ENCODE assay signal across 7 cellular contexts in genomic region chr2:126244937-126245336, GRCh38.
A peak's percentile ranks its signal among the peaks of the same experiment; 100 is the strongest.
DNase-seq lines count a peak whose midpoint lies in the region; ATAC-seq and TF ChIP-seq lines count a peak whose summit lies in the region.

No MANE protein-coding gene starts in this region.

- H3K9ac ChIP-seq in H9 (ENCODE audit: extremely low read depth, insufficient read length, low read length): no peak overlapping the region

- peaks cover 10% of the 10 kb centered on the region for H3K27me3 Mint-ChIP-seq in H9 (ENCODE audit: low read depth)

- POLR2A ChIA-PET in GM10248 (lab: Yijun Ruan, JAX): no interaction called here

- no peak overlapping the region for H4K91ac ChIP-seq in H9 (ENCODE audit: insufficient read length, low read depth, low read length)

- no peak overlapping the region for H4K8ac ChIP-seq in H9 (replicated peaks; ENCODE audit: insufficient read length, low read depth, low read length)

- no peak overlapping the region for H2AK5ac ChIP-seq in H9 (ENCODE audit: insufficient read length, low read length)

- H3K4ac ChIP-seq in H9 (ENCODE audit: low read depth, low read length): no peak overlapping the region

- peak; percentile 51 for TF ChIP-seq CTCF in GM10248 (IDR thresholded peaks at IDR 0.05; ENCODE audit: control extremely low read depth, extremely low read depth, low read depth, missing control alignments)
- peak; percentile 89 for TF ChIP-seq CTCF in H9 (conservative IDR thresholded peaks at IDR 0.05)
- peak; percentile 20 for TF ChIP-seq CTCF in choroid plexus epithelial cell (conservative IDR thresholded peaks at IDR 0.05; ENCODE audit: low read depth, low read length)

- H3K18ac ChIP-seq in H9 (ENCODE audit: insufficient read length, low read depth, low read length): no peak overlapping the region

- no CpG with 5 or more reads among the region's 3 CpGs for WGBS in H9 (ENCODE audit: extremely low coverage, insufficient read length, low lambda C conversion rate)

- H2BK20ac ChIP-seq in H9 (ENCODE audit: low read depth, low read length, poor library complexity, severe bottlenecking): no peak overlapping the region

- H3K79me1 ChIP-seq in H9 (ENCODE audit: insufficient read depth, low read depth, low read length, poor library complexity, severe bottlenecking): no peaks in the 10 kb centered on the region

- H3K14ac ChIP-seq in H9 (ENCODE audit: insufficient read depth, low read length): no peak overlapping the region

- no peak overlapping the region for H3T11ph ChIP-seq in H9 (ENCODE audit: low read length)

- no peak overlapping the region for H2AFZ ChIP-seq in H9 (ENCODE audit: low read length)

- H3K9me3 ChIP-seq in H9 (ENCODE audit: control insufficient read depth, low read depth, low read length): no peaks in the 10 kb centered on the region

- H3K4me3 ChIP-seq in choroid plexus epithelial cell (ENCODE audit: low read depth, low read length): no peak overlapping the region

- H3K4me1 ChIP-seq in H9 (ENCODE audit: insufficient read depth, low read length): no peaks in the 10 kb centered on the region

- H3K4me3 Mint-ChIP-seq in H9: no peak overlapping the region

- no peaks in the 10 kb centered on the region for H3K27me3 ChIP-seq in H9 (ENCODE audit: insufficient read depth, low read length)

- H3K27ac ChIP-seq in H9 (ENCODE audit: insufficient read length, low read depth, low read length): no peak overlapping the region

- H3K4me2 ChIP-seq in H9 (ENCODE audit: insufficient read depth, insufficient read length, low read length): no peak overlapping the region

- no peaks in the 10 kb centered on the region for H3K9me3 Mint-ChIP-seq in H9

- no peak overlapping the region for H2BK5ac ChIP-seq in H9 (ENCODE audit: insufficient read length, low read length)

- H3K27ac Mint-ChIP-seq in H9: no peak overlapping the region

- H3K23ac ChIP-seq in H9 (ENCODE audit: insufficient read length, low read depth, low read length): no peak overlapping the region

- H3K36me3 Mint-ChIP-seq in H9 (ENCODE audit: insufficient read depth in 1 of 3, low read depth in 3 of 3): no peaks in the 10 kb centered on the region

- H3K4me1 Mint-ChIP-seq in H9: no peaks in the 10 kb centered on the region

- no peak overlapping the region for H2BK120ac ChIP-seq in H9 (ENCODE audit: low read depth, low read length, poor library complexity, severe bottlenecking)

- H2BK12ac ChIP-seq in H9 (ENCODE audit: insufficient read length, low read depth, low read length): no peak overlapping the region

- ATAC-seq in HG03025 (IDR thresholded peaks at IDR 0.05; ENCODE audit: low FRiP score, unreplicated experiment) (no peak), GM18873 (IDR thresholded peaks at IDR 0.05; ENCODE audit: low FRiP score, unreplicated experiment) (no peak)

- peak; percentile 29 for DNase-seq in GM10248 (ENCODE audit: extremely low spot score)
- peak; percentile 84 for DNase-seq in H9
- DNase-seq in OCI-M1 (lab: John Stamatoyannopoulos, UW): peak; percentile 81
- DNase-seq in choroid plexus epithelial cell (ENCODE audit: low read depth): peak; percentile 5
- peak; percentile 3 for DNase-seq in renal cortical epithelial cell (ENCODE audit: low read depth)

- H4K5ac ChIP-seq in H9 (ENCODE audit: insufficient read length, low read depth, low read length): no peak overlapping the region

- no peaks in the 10 kb centered on the region for H4K20me1 ChIP-seq in H9 (ENCODE audit: control insufficient read depth, insufficient read depth, insufficient read length)

- no peaks in the 10 kb centered on the region for H3K79me2 ChIP-seq in H9 (ENCODE audit: insufficient read depth, low read length)

- H3K23me2 ChIP-seq in H9 (ENCODE audit: insufficient read length, low read depth, low read length, poor library complexity, severe bottlenecking): no peaks in the 10 kb centered on the region

- CTCF ChIA-PET in GM10248 (lab: Yijun Ruan, JAX): interaction anchor here (0.8 to 3.3 kb wide), 10 partner anchors 10 to 726 kb away, joined by 3 to 23 read pairs (median 4); no protein-coding TSS in a partner anchor

- H2BK15ac ChIP-seq in H9 (ENCODE audit: low read depth, low read length): no peak overlapping the region

- H3K56ac ChIP-seq in H9 (ENCODE audit: insufficient read length, low read depth, low read length): no peak overlapping the region

Comparison
In these comparisons a context has a peak if more than half of its experiments do, and no peak if none do; other contexts are left out.
1. DNase-seq: peak in every context shown above with its lines; median percentile 84 in H9; 81 in OCI-M1; 29 in GM10248; 5 in choroid plexus epithelial cell; 3 in renal cortical epithelial cell.
2. CTCF ChIP-seq: peak in every context shown above with its lines; median percentile 89 in H9; 51 in GM10248; 20 in choroid plexus epithelial cell.